Comparison of ENCODE assay signal across 26 cellular contexts in genomic region chr11:123158609-123159008, GRCh38. TPM values are rescaled to one million over a fixed set of nuclear protein-coding genes. Genes with fewer than 3 reads are reported as not detected.
A peak's percentile ranks its signal among the peaks of the same experiment; 100 is the strongest.
DNase-seq lines count a peak whose midpoint lies in the region; ATAC-seq and TF ChIP-seq lines count a peak whose summit lies in the region.
"Had no signal": no experiment of that assay in that cellular context is flagged by ENCODE, and none has a peak within 500 bp of the region (broad histone marks: within the 10 kb centered on the region; RNA-seq: fewer than 3 reads in every experiment).

No MANE protein-coding gene starts in this region.

- TF ChIP-seq POLR2A in stomach (IDR thresholded peaks at IDR 0.05) = no peak

- no peak for DNase-seq in activated naive CD8-positive, alpha-beta T cell treated with anti-CD3 and anti-CD28 coated beads, Interleukin-2, amount 10 ng/mL, durations not matched to agents 7 days and 5 days
- DNase-seq in activated naive CD8-positive, alpha-beta T cell treated with anti-CD3 and anti-CD28 coated beads, Interleukin-2, amount 50 U/mL, for 24 hours = no peak
- DNase-seq in SK-N-SH (no peak), iris pigment epithelial cell (ENCODE audit: low read depth) (peak; percentile 39), thoracic aorta (ENCODE audit: low spot score) (no peak), NCI-H446 (lab: John Stamatoyannopoulos, UW) (no peak), stomach (no peak), ureter (ENCODE audit: low spot score) (no peak)
- DNase-seq: activated CD8-positive, alpha-beta memory T cell treated with anti-CD3 and anti-CD28 coated beads, Interleukin-2, amount 50 U/mL, for 4 hours; Caco-2; DMS79 treated with DMSO at 0.1 percent for 48 hours; heart left ventricle; Karpas-422; left ventricle myocardium inferior; mucosa of descending colon; NCI-H1048; NCI-H187; NCI-H226; retina; SJCRH30; T-helper 2 cell had no signal

- WGBS in SK-N-SH (ENCODE audit: low lambda C conversion rate) = 24% methylated on average over 2 of the region's 2 CpGs
- 79 to 94% (median 85%) methylated on average over 2 of the region's 2 CpGs for WGBS in stomach, 5 donors

- CTCF ChIA-PET in SK-N-SH (lab: Yijun Ruan, JAX) = no interaction called here

- peak; percentile 47 for ATAC-seq in activated naive CD8-positive, alpha-beta T cell treated with anti-CD3 and anti-CD28 coated beads, Interleukin-2, amount 10 ng/mL, durations not matched to agents 7 days and 5 days (ENCODE audit: low read depth)
- no peak for ATAC-seq in activated naive CD8-positive, alpha-beta T cell treated with anti-CD3 and anti-CD28 coated beads, Interleukin-2, amount 50 U/mL, for 24 hours
- ATAC-seq in thoracic aorta (ENCODE audit: insufficient number of reproducible peaks, low FRiP score, low read depth) = peak; percentile 13
- ATAC-seq: GM12878, mucosa of descending colon had no signal

- no peak for TF ChIP-seq RAD21 in SK-N-SH (IDR thresholded peaks at IDR 0.05; ENCODE audit: low read length)

- no peaks in the 10 kb centered on the region for H3K9me2 ChIP-seq in SK-N-SH

- peaks cover 4 to 11% of the 10 kb centered on the region in 2 experiments for H3K36me3 ChIP-seq in SK-N-SH (replicated peaks in 1 of 2; ENCODE audit: control insufficient read depth in 1 of 2, insufficient read depth in 2 of 2, low read length in 1 of 2)
- H3K36me3 ChIP-seq in thoracic aorta = no peaks in the 10 kb centered on the region
- H3K36me3 ChIP-seq in stomach = peaks cover 0 to 6% (median 0%) of the 10 kb centered on the region in 4 donors
- H3K36me3 ChIP-seq: BLaER1, heart left ventricle, left ventricle myocardium inferior, SJCRH30 had no signal

- peaks cover 25% of the 10 kb centered on the region for H3F3A ChIP-seq in SK-N-SH (replicated peaks; ENCODE audit: insufficient read depth)

- H3K27me3 Mint-ChIP-seq in activated naive CD8-positive, alpha-beta T cell treated with anti-CD3 and anti-CD28 coated beads, Interleukin-2, amount 10 ng/mL, durations not matched to agents 7 days and 5 days = no peaks in the 10 kb centered on the region
- no peaks in the 10 kb centered on the region for H3K27me3 Mint-ChIP-seq in activated naive CD8-positive, alpha-beta T cell treated with anti-CD3 and anti-CD28 coated beads, Interleukin-2, amount 50 U/mL, for 24 hours
- H3K27me3 Mint-ChIP-seq: stimulated activated naive CD8-positive, alpha-beta T cell treated with anti-CD3 and anti-CD28 coated beads, Interleukin-15, Interleukin-2, amounts not matched to agents 100 ng/mL and 50 ng/mL, for 24 hours; type B pancreatic cell had no signal

- TF ChIP-seq EP300 in SK-N-SH (IDR thresholded peaks at IDR 0.05; ENCODE audit: borderline replicate concordance in 1 of 2, low read depth in 1 of 2, low read length in 1 of 2) (no peak), stomach (IDR thresholded peaks at IDR 0.05) (no peak)

- peak overlapping the region; percentile 18; the same call in 1 of the 2 replicates for H3K4me2 ChIP-seq in SK-N-SH

- H3K36me3 Mint-ChIP-seq in activated naive CD8-positive, alpha-beta T cell treated with anti-CD3 and anti-CD28 coated beads, Interleukin-2, amount 10 ng/mL, durations not matched to agents 7 days and 5 days = no peaks in the 10 kb centered on the region
- no peaks in the 10 kb centered on the region for H3K36me3 Mint-ChIP-seq in activated naive CD8-positive, alpha-beta T cell treated with anti-CD3 and anti-CD28 coated beads, Interleukin-2, amount 50 U/mL, for 24 hours (ENCODE audit: low read depth)

- no peak overlapping the region for H3K4me3 Mint-ChIP-seq in activated naive CD8-positive, alpha-beta T cell treated with anti-CD3 and anti-CD28 coated beads, Interleukin-2, amount 10 ng/mL, durations not matched to agents 7 days and 5 days
- no peak overlapping the region for H3K4me3 Mint-ChIP-seq in activated naive CD8-positive, alpha-beta T cell treated with anti-CD3 and anti-CD28 coated beads, Interleukin-2, amount 50 U/mL, for 24 hours
- H3K4me3 Mint-ChIP-seq: stimulated activated naive CD8-positive, alpha-beta T cell treated with anti-CD3 and anti-CD28 coated beads, Interleukin-15, Interleukin-2, amounts not matched to agents 100 ng/mL and 50 ng/mL, for 24 hours had no signal

- no peaks in the 10 kb centered on the region for H3K9me3 Mint-ChIP-seq in activated naive CD8-positive, alpha-beta T cell treated with anti-CD3 and anti-CD28 coated beads, Interleukin-2, amount 10 ng/mL, durations not matched to agents 7 days and 5 days
- no peaks in the 10 kb centered on the region for H3K9me3 Mint-ChIP-seq in activated naive CD8-positive, alpha-beta T cell treated with anti-CD3 and anti-CD28 coated beads, Interleukin-2, amount 50 U/mL, for 24 hours
- H3K9me3 Mint-ChIP-seq: activated T-helper 2 cell treated with anti-CD3 and anti-CD28 coated beads, Interferon-gamma antibody, Interleukin-2, Interleukin-4, amounts not matched to agents 10 μg/mL and 5 μg/mL and 100 μg/mL, durations not matched to agents 14 hours and 24 hours and 36 hours; stimulated activated naive CD8-positive, alpha-beta T cell treated with anti-CD3 and anti-CD28 coated beads, Interleukin-15, Interleukin-2, amounts not matched to agents 100 ng/mL and 50 ng/mL, for 24 hours; type B pancreatic cell had no signal

- H3K9me3 ChIP-seq in SK-N-SH = no peaks in the 10 kb centered on the region
- H3K9me3 ChIP-seq in thoracic aorta = no peaks in the 10 kb centered on the region
- peaks cover 0 to 12% (median 0%) of the 10 kb centered on the region in 4 donors for H3K9me3 ChIP-seq in stomach
- H3K9me3 ChIP-seq: BLaER1, Caco-2, left ventricle myocardium inferior, mucosa of descending colon, SJCRH30 had no signal

- H3K27me3 ChIP-seq in SK-N-SH (ENCODE audit: insufficient read depth) (no peaks in the 10 kb centered on the region), thoracic aorta (replicated peaks; ENCODE audit: insufficient read depth) (no peaks in the 10 kb centered on the region), stomach (no peaks in the 10 kb centered on the region)
- H3K27me3 ChIP-seq: BLaER1, heart left ventricle, SJCRH30 had no signal

- H3K27ac Mint-ChIP-seq in activated naive CD8-positive, alpha-beta T cell treated with anti-CD3 and anti-CD28 coated beads, Interleukin-2, amount 10 ng/mL, durations not matched to agents 7 days and 5 days = no peak overlapping the region
- H3K27ac Mint-ChIP-seq in activated naive CD8-positive, alpha-beta T cell treated with anti-CD3 and anti-CD28 coated beads, Interleukin-2, amount 50 U/mL, for 24 hours = no peak overlapping the region
- H3K27ac Mint-ChIP-seq: activated T-helper 2 cell treated with anti-CD3 and anti-CD28 coated beads, Interferon-gamma antibody, Interleukin-2, Interleukin-4, amounts not matched to agents 10 μg/mL and 5 μg/mL and 100 μg/mL, durations not matched to agents 14 hours and 24 hours and 36 hours; type B pancreatic cell had no signal

- H3K4me1 ChIP-seq in SK-N-SH (ENCODE audit: control insufficient read depth in 1 of 2, insufficient read depth in 2 of 2, low read depth in 1 of 2, low read length in 1 of 2) (peaks cover 27 to 39% of the 10 kb centered on the region in 2 experiments; a peak in 3 of 4 replicates), thoracic aorta (ENCODE audit: control insufficient read depth in 1 of 2, low read depth in 2 of 2) (peaks cover 23 to 62% of the 10 kb centered on the region in 2 donors), stomach (peaks cover 0 to 19% (median 6%) of the 10 kb centered on the region in 4 donors)
- H3K4me1 ChIP-seq: Caco-2, SJCRH30 had no signal

- TF ChIP-seq CTCF in SK-N-SH (IDR thresholded peaks at IDR 0.05) (no peak), thoracic aorta (IDR thresholded peaks at IDR 0.05) (no peak), stomach (IDR thresholded peaks at IDR 0.05) (no peak)

- H3K4me1 Mint-ChIP-seq in activated naive CD8-positive, alpha-beta T cell treated with anti-CD3 and anti-CD28 coated beads, Interleukin-2, amount 10 ng/mL, durations not matched to agents 7 days and 5 days = peaks cover 14% of the 10 kb centered on the region
- peaks cover 15% of the 10 kb centered on the region for H3K4me1 Mint-ChIP-seq in activated naive CD8-positive, alpha-beta T cell treated with anti-CD3 and anti-CD28 coated beads, Interleukin-2, amount 50 U/mL, for 24 hours

- H3K9ac ChIP-seq in SK-N-SH = no peak overlapping the region; the same call in 1 of the 2 replicates
- H3K9ac ChIP-seq: BLaER1 had no signal

- intact Hi-C loops in stomach (cut with DNase I; ENCODE audit: low total_unique reads) = no loop called here

- H3K79me2 ChIP-seq in SK-N-SH (ENCODE audit: insufficient read depth) = peaks cover 99% of the 10 kb centered on the region

- no peak overlapping the region for H2AFZ ChIP-seq in SK-N-SH (ENCODE audit: low read depth)

- H3K4me3 ChIP-seq in SK-N-SH (ENCODE audit: low read depth in 2 of 2, low read length in 1 of 2) (no peak overlapping the region), thoracic aorta (no peak overlapping the region), stomach (no peak overlapping the region)
- H3K4me3 ChIP-seq: BLaER1, GM12878, heart left ventricle, left ventricle myocardium inferior, mucosa of descending colon, SJCRH30 had no signal

- POLR2A ChIA-PET in activated naive CD8-positive, alpha-beta T cell treated with anti-CD3 and anti-CD28 coated beads, Interleukin-2, amount 10 ng/mL, durations not matched to agents 7 days and 5 days (lab: Charles Lee) = no interaction called here
- POLR2A ChIA-PET in SK-N-SH (lab: Yijun Ruan, JAX) = no interaction called here

- peak overlapping the region; percentile 46 to 50; a peak in 3 of 4 replicates for H3K27ac ChIP-seq in SK-N-SH (ENCODE audit: low read depth in 2 of 2, low read length in 1 of 2)
- peak overlapping the region; percentile 94 to 96 for H3K27ac ChIP-seq in thoracic aorta
- H3K27ac ChIP-seq in stomach = peak overlapping the region in 1 of 5 donors; percentile 46
- H3K27ac ChIP-seq: BLaER1, heart left ventricle, left ventricle myocardium inferior, SJCRH30 had no signal

- H4K20me1 ChIP-seq in SK-N-SH (ENCODE audit: insufficient read depth) = no peaks in the 10 kb centered on the region
- H4K20me1 ChIP-seq: BLaER1 had no signal

TF ChIP-seq in SK-N-SH, 30 proteins besides CTCF, POLR2A, EP300 and RAD21 (continues in another document):
- TF ChIP-seq ELF1 (IDR thresholded peaks at IDR 0.05) = no peak

RNA-seq across cellular contexts. Expression of gene CLMP, which starts 36.4 kb away (rescaled TPM):
- total RNA-seq in activated naive CD8-positive, alpha-beta T cell treated with anti-CD3 and anti-CD28 coated beads, Interleukin-2, amount 10 ng/mL, durations not matched to agents 7 days and 5 days = under 1 TPM; 0.25 to 0.31 TPM
- polyA plus RNA-seq in SK-N-SH (2012; rRNA removed) (61.9 and 85.1 TPM in 2 replicates), stomach (10 to 100 TPM in 2 of 3 donors, 1 to 10 TPM in 1; 4.9 to 16.2 (median 13.5) TPM)
- 62.2 and 80.3 TPM in 2 replicates for polyA plus RNA-seq in SK-N-SH (2012; cell fraction: cytosol; rRNA removed)
- polyA plus RNA-seq in SK-N-SH (2012; cell fraction: nucleus; rRNA removed) = 63.2 and 66.2 TPM in 2 replicates
- total RNA-seq in thoracic aorta (100 to 1,000 TPM in 1 of 2 donors, 10 to 100 TPM in 1; 48.3 to 126 TPM), stomach (10 to 100 TPM; 37.8 to 81.2 (median 46.7) TPM), ureter (34.4 TPM)

Comparison
In these comparisons a context has a peak if more than half of its experiments do, and no peak if none do; other contexts are left out.
1. RNA of gene CLMP, which starts 36.4 kb away (total RNA-seq): 48.3 to 126 TPM in thoracic aorta, 37.8 to 81.2 TPM in stomach and 34.4 TPM in ureter (single experiment); 0.25 to 0.31 TPM in activated naive CD8-positive, alpha-beta T cell treated with anti-CD3 and anti-CD28 coated beads, Interleukin-2, amount 10 ng/mL, durations not matched to agents 7 days and 5 days; every median in the first group is over 10 times any median in the second.